In genomic region chr15:31811641-31812040, GRCh38 we compare ENCODE assay signal across 18 cellular contexts.
"Had no signal": no experiment of that assay in that cellular context is flagged by ENCODE, and none has a peak within 500 bp of the region (broad histone marks: within the 10 kb centered on the region; RNA-seq: fewer than 3 reads in every experiment).

No MANE protein-coding gene starts in this region.

- H3K36me3 ChIP-seq: left lung, ovary, stomach, vagina had no signal

- H3K27me3 ChIP-seq: left lung, ovary, stomach, tibial nerve, vagina had no signal

- DNase-seq: activated CD4-positive, alpha-beta memory T cell treated with anti-CD3 and anti-CD28 coated beads, Interleukin-2, amount 10 ng/mL, durations not matched to agents 7 days and 5 days; activated CD4-positive, alpha-beta T cell treated with anti-CD3 and anti-CD28 coated beads for 36 hours; activated gamma-delta T cell treated with Interleukin-2 at 50 U/mL for 16 hours; activated naive CD8-positive, alpha-beta T cell treated with anti-CD3 and anti-CD28 coated beads, Interleukin-2, amount 10 ng/mL, durations not matched to agents 7 days and 5 days; activated T-cell treated with anti-CD3 and anti-CD28 coated beads, Interleukin-2, amount 50 U/mL, for 48 hours; endodermal cell; erythroblast; left lung; mesendoderm; nephron progenitor cell; ovary; retina; stimulated activated CD4-positive, alpha-beta T cell treated with anti-CD3 and anti-CD28 coated beads, Interleukin-4, amount 100 ng/mL, for 4 hours; stomach had no signal

- H3K9me3 ChIP-seq: left lung, ovary, vagina had no signal

- H3K4me3 ChIP-seq: left lung, ovary, skin epidermis, stomach, tibial nerve, vagina had no signal

- ATAC-seq: activated CD4-positive, alpha-beta T cell treated with anti-CD3 and anti-CD28 coated beads for 36 hours; left lung had no signal

- H3K27ac ChIP-seq: left lung, ovary, skin epidermis, stomach, tibial nerve, vagina, VCaP had no signal

- H3K4me1 ChIP-seq: left lung, stomach, tibial nerve, vagina had no signal
